ENCODE assay signal across 12 cellular contexts in genomic region chr22:39954584-39955055, GRCh38. TPM values are rescaled to one million over a fixed set of nuclear protein-coding genes. Genes with fewer than 3 reads are reported as not detected.
A peak's percentile ranks its signal among the peaks of the same experiment; 100 is the strongest.
DNase-seq lines count a peak whose midpoint lies in the region; ATAC-seq and TF ChIP-seq lines count a peak whose summit lies in the region.
"Had no signal": no experiment of that assay in that cellular context is flagged by ENCODE, and none has a peak within 500 bp of the region (broad histone marks: within the 10 kb centered on the region; RNA-seq: fewer than 3 reads in every experiment).

No MANE protein-coding gene starts in this region.

- H3K4me3 Mint-ChIP-seq in activated naive CD8-positive, alpha-beta T cell treated with anti-CD3 and anti-CD28 coated beads, Interleukin-2, amount 50 U/mL, for 24 hours = no peak overlapping the region

- peak overlapping the region; percentile 41 for H3K27ac Mint-ChIP-seq in activated naive CD8-positive, alpha-beta T cell treated with anti-CD3 and anti-CD28 coated beads, Interleukin-2, amount 50 U/mL, for 24 hours

- H3K36me3 ChIP-seq in kidney epithelial cell (ENCODE audit: control insufficient read depth, insufficient read depth, low read length) = no peaks in the 10 kb centered on the region

- TF ChIP-seq CTCF in AG04449 (IDR thresholded peaks at IDR 0.05; ENCODE audit: insufficient read depth, low read length, missing control alignments) (no peak), kidney epithelial cell (IDR thresholded peaks at IDR 0.05; ENCODE audit: insufficient read depth, low read length, poor library complexity, severe bottlenecking) (no peak)

- H3K9me3 Mint-ChIP-seq in activated naive CD8-positive, alpha-beta T cell treated with anti-CD3 and anti-CD28 coated beads, Interleukin-2, amount 50 U/mL, for 24 hours = no peaks in the 10 kb centered on the region

- H3K27me3 ChIP-seq in kidney epithelial cell (ENCODE audit: control insufficient read depth, insufficient read depth, low read length) = no peaks in the 10 kb centered on the region

- peak; percentile 44 for ATAC-seq in activated naive CD8-positive, alpha-beta T cell treated with anti-CD3 and anti-CD28 coated beads, Interleukin-2, amount 50 U/mL, for 24 hours
- ATAC-seq in GM18517 (IDR thresholded peaks at IDR 0.05; ENCODE audit: unreplicated experiment) (no peak), HG02642 (IDR thresholded peaks at IDR 0.05; ENCODE audit: poor library complexity, unreplicated experiment) (no peak), HG03135 (IDR thresholded peaks at IDR 0.05; ENCODE audit: unreplicated experiment) (no peak)

- H3K4me1 Mint-ChIP-seq in activated naive CD8-positive, alpha-beta T cell treated with anti-CD3 and anti-CD28 coated beads, Interleukin-2, amount 50 U/mL, for 24 hours = peaks cover 91% of the 10 kb centered on the region

- peaks cover 76% of the 10 kb centered on the region for H3K36me3 Mint-ChIP-seq in activated naive CD8-positive, alpha-beta T cell treated with anti-CD3 and anti-CD28 coated beads, Interleukin-2, amount 50 U/mL, for 24 hours (ENCODE audit: low read depth)

- H3K4me3 ChIP-seq in AG04449 (ENCODE audit: low read depth, low read length) (no peak overlapping the region), kidney epithelial cell (ENCODE audit: low read depth, low read length) (no peak overlapping the region)

- CTCF ChIA-PET in AG04449 (lab: Yijun Ruan, JAX) = no interaction called here

- POLR2A ChIA-PET in AG04449 (lab: Yijun Ruan, JAX) = no interaction called here

- H3K27me3 Mint-ChIP-seq in activated naive CD8-positive, alpha-beta T cell treated with anti-CD3 and anti-CD28 coated beads, Interleukin-2, amount 50 U/mL, for 24 hours = no peaks in the 10 kb centered on the region

- DNase-seq in AG04449 (ENCODE audit: low read depth, low spot score) (peak; percentile 51), EL (peak; percentile 77), kidney epithelial cell (ENCODE audit: low read depth) (peak; percentile 35), SHP77 treated with DMSO at 0.1 percent for 48 hours (lab: John Stamatoyannopoulos, UW) (no peak)
- DNase-seq in activated naive CD8-positive, alpha-beta T cell treated with anti-CD3 and anti-CD28 coated beads, Interleukin-2, amount 50 U/mL, for 24 hours = no peak
- DNase-seq: activated CD8-positive, alpha-beta memory T cell treated with anti-CD3 and anti-CD28 coated beads, Interleukin-2, amount 50 U/mL, for 48 hours; left colon; NCI-H510A had no signal

RNA-seq across cellular contexts. Expression of gene TMA7B, which starts 5.6 kb away (rescaled TPM):
- total RNA-seq in kidney epithelial cell = not detected in 2 replicates
- total RNA-seq: Daoy, left colon had no signal

RNA-seq across cellular contexts. Expression of gene FAM83F, which starts 40.1 kb away (rescaled TPM):
- 5.8 and 6.9 TPM in 2 replicates for total RNA-seq in kidney epithelial cell

RNA-seq across cellular contexts. Expression of gene GRAP2, which starts 53.7 kb away (rescaled TPM):
- not detected in 2 replicates for total RNA-seq in kidney epithelial cell

Comparison
In these comparisons a context has a peak if more than half of its experiments do, and no peak if none do; other contexts are left out.
1. DNase-seq: peak in AG04449 (single experiment), EL (single experiment) and kidney epithelial cell (single experiment); none in activated naive CD8-positive, alpha-beta T cell treated with anti-CD3 and anti-CD28 coated beads, Interleukin-2, amount 50 U/mL, for 24 hours (single experiment) and SHP77 treated with DMSO at 0.1 percent for 48 hours (single experiment).